In the genomic region with DNA sequence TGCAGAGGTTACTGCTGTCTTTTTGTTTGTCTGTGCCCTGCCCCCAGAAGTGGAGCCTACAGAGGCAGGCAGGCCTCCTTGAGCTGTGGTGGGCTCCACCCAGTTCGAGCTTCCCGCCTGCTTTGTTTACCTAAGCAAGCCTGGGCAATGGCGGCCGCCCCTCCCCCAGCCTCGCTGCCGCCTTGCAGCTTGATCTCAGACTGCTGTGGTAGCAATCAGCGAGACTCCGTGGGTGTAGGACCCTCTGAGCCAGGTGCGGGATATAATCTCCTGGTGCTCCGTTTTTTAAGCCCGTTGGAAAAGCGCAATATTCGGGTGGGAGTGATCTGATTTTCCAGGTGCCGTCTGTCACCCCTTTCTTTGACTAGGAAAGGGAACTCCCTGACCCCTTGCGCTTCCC, we compare ENCODE assay signal across 3 cellular contexts. TPM values are rescaled to one million over a fixed set of nuclear protein-coding genes. Genes with fewer than 3 reads are reported as not detected.
"Had no signal": no experiment of that assay in that cellular context is flagged by ENCODE, and none has a peak within 500 bp of the region (broad histone marks: within the 10 kb centered on the region; RNA-seq: fewer than 3 reads in every experiment).

No MANE protein-coding gene starts in this region.

RNA-seq across cellular contexts. Expression of a gene that starts 43.5 kb away (rescaled TPM):
- total RNA-seq: LHCN-M2, M059J, MCF 10A had no signal
